15 cellular contexts compared by ENCODE assay signal in genomic region chr20:23120261-23120660, GRCh38. TPM values are rescaled to one million over a fixed set of nuclear protein-coding genes. Genes with fewer than 3 reads are reported as not detected.
"Had no signal": no experiment of that assay in that cellular context is flagged by ENCODE, and none has a peak within 500 bp of the region (broad histone marks: within the 10 kb centered on the region; RNA-seq: fewer than 3 reads in every experiment).

No MANE protein-coding gene starts in this region.

- H3K27me3 ChIP-seq: SJCRH30, transverse colon had no signal

- ATAC-seq: activated CD8-positive, alpha-beta T cell treated with anti-CD3 and anti-CD28 coated beads, Interleukin-2, amount 10 ng/mL, durations not matched to agents 7 days and 5 days had no signal

- H3K4me3 ChIP-seq: SJCRH30, transverse colon had no signal

- H3K27ac ChIP-seq: SJCRH30 had no signal

- DNase-seq: activated CD4-positive, alpha-beta T cell treated with anti-CD3 and anti-CD28 coated beads, Interleukin-2, amount 10 ng/mL, durations not matched to agents 24 days and 14 days; activated CD4-positive, CD25-positive, alpha-beta regulatory T cell; activated CD8-positive, alpha-beta T cell treated with anti-CD3 and anti-CD28 coated beads, Interleukin-2, amount 10 ng/mL, durations not matched to agents 7 days and 5 days; activated naive CD4-positive, alpha-beta T cell treated with Interleukin-2 at 50 U/mL for 16 hours; anterior cingulate cortex; cerebellar nuclear complex; erythroblast; hypothalamus; nephron progenitor cell; SJCRH30; stimulated activated CD4-positive, alpha-beta T cell treated with anti-CD3 and anti-CD28 coated beads, Interleukin-15, amount 100 ng/mL, for 24 hours; stimulated activated CD4-positive, alpha-beta T cell treated with anti-CD3 and anti-CD28 coated beads, Interleukin-4, amount 100 ng/mL, for 24 hours; stimulated activated naive CD4-positive, alpha-beta T cell treated with Interleukin-2 at 50 U/mL for 16 hours; substantia nigra; transverse colon had no signal

- H3K36me3 ChIP-seq: SJCRH30, transverse colon had no signal

- H3K9me3 ChIP-seq: SJCRH30, transverse colon had no signal

RNA-seq across cellular contexts. Expression of gene CD93, which starts 34.1 kb away (rescaled TPM):
- total RNA-seq: SJCRH30 had no signal
